Comparison of ENCODE assay signal across 8 cellular contexts in genomic region chr19:51394045-51394836, GRCh38. TPM values are rescaled to one million over a fixed set of nuclear protein-coding genes. Genes with fewer than 3 reads are reported as not detected.
DNase-seq lines count a peak whose midpoint lies in the region; ATAC-seq lines count a peak whose summit lies in the region.

No MANE protein-coding gene starts in this region.

- no peak overlapping the region for H3K9ac ChIP-seq in SK-N-MC (ENCODE audit: insufficient read length)

- H3K4me3 Mint-ChIP-seq in IgD-negative memory B cell: peak overlapping the region; percentile 80 to 96 (median 92)
- peak overlapping the region; percentile 88 for H3K4me3 Mint-ChIP-seq in activated naive CD4-positive, alpha-beta T cell treated with anti-CD3 and anti-CD28 coated beads, Interleukin-2, amount 50 U/mL, for 24 hours

- peaks cover 19 to 36% (median 20%) of the 10 kb centered on the region in 3 donors for H3K4me1 Mint-ChIP-seq in IgD-negative memory B cell
- H3K4me1 Mint-ChIP-seq in activated naive CD4-positive, alpha-beta T cell treated with anti-CD3 and anti-CD28 coated beads, Interleukin-2, amount 50 U/mL, for 24 hours: peaks cover 27% of the 10 kb centered on the region

- no peaks in the 10 kb centered on the region for H3K27me3 Mint-ChIP-seq in IgD-negative memory B cell
- H3K27me3 Mint-ChIP-seq in activated naive CD4-positive, alpha-beta T cell treated with anti-CD3 and anti-CD28 coated beads, Interleukin-2, amount 50 U/mL, for 24 hours: no peaks in the 10 kb centered on the region

- peak; percentile 98 for DNase-seq in DMS79 (lab: John Stamatoyannopoulos, UW)
- DNase-seq in SK-N-MC (ENCODE audit: low read depth, low spot score): no peak
- peak; percentile 98 for DNase-seq in glomerular visceral epithelial cell (ENCODE audit: extremely low spot score)
- peak; percentile 90 for DNase-seq in occipital lobe (lab: John Stamatoyannopoulos, UW)

- no peaks in the 10 kb centered on the region for H3K9me3 ChIP-seq in SK-N-MC (ENCODE audit: low read depth, low read length)

- peaks cover 1% of the 10 kb centered on the region for H3K36me3 Mint-ChIP-seq in IgD-negative memory B cell
- H3K36me3 Mint-ChIP-seq in activated naive CD4-positive, alpha-beta T cell treated with anti-CD3 and anti-CD28 coated beads, Interleukin-2, amount 50 U/mL, for 24 hours: no peaks in the 10 kb centered on the region

- peak; percentile 79 for ATAC-seq in GM21576 (IDR thresholded peaks at IDR 0.05; ENCODE audit: unreplicated experiment)

- peak overlapping the region; percentile 73 to 93 (median 79) for H3K27ac Mint-ChIP-seq in IgD-negative memory B cell
- peak overlapping the region; percentile 85 for H3K27ac Mint-ChIP-seq in activated naive CD4-positive, alpha-beta T cell treated with anti-CD3 and anti-CD28 coated beads, Interleukin-2, amount 50 U/mL, for 24 hours

- 0 out of 2 replicates have a peak overlapping the region, but pooled peaks have one; percentile 0 for H3K4me3 ChIP-seq in SK-N-MC

- no peaks in the 10 kb centered on the region for H3K36me3 ChIP-seq in SK-N-MC (ENCODE audit: insufficient read depth, low read length)

- H3K27ac ChIP-seq in SK-N-MC (no peak overlapping the region), temporal lobe (ENCODE audit: low read depth, low read length) (peak overlapping the region; percentile 36)

- no peaks in the 10 kb centered on the region for H3K9me3 Mint-ChIP-seq in IgD-negative memory B cell
- H3K9me3 Mint-ChIP-seq in activated naive CD4-positive, alpha-beta T cell treated with anti-CD3 and anti-CD28 coated beads, Interleukin-2, amount 50 U/mL, for 24 hours: no peaks in the 10 kb centered on the region

RNA-seq across cellular contexts. Expression of gene C19orf84, which starts 3.9 kb away (rescaled TPM):
- polyA plus RNA-seq in IgD-negative memory B cell: not detected
- not detected for total RNA-seq in occipital lobe
- not detected for total RNA-seq in temporal lobe

RNA-seq across cellular contexts. Expression of gene LIM2, which starts 6.5 kb away (rescaled TPM):
- 0.24 TPM for polyA plus RNA-seq in IgD-negative memory B cell
- total RNA-seq in occipital lobe (not detected), temporal lobe (not detected)

RNA-seq across cellular contexts. Expression of gene NKG7, which starts 21.8 kb away (rescaled TPM):
- 66.0 TPM for polyA plus RNA-seq in IgD-negative memory B cell
- total RNA-seq in occipital lobe: not detected
- not detected for total RNA-seq in temporal lobe

RNA-seq across cellular contexts. Expression of gene SIGLEC10, which starts 23.2 kb away (rescaled TPM):
- polyA plus RNA-seq in IgD-negative memory B cell: 83.2 TPM
- total RNA-seq in occipital lobe (1.6 TPM), temporal lobe (1.2 TPM)

RNA-seq across cellular contexts. Expression of gene CLDND2, which starts 25.4 kb away (rescaled TPM):
- polyA plus RNA-seq in IgD-negative memory B cell: not detected
- not detected for total RNA-seq in occipital lobe
- total RNA-seq in temporal lobe: not detected
